Comparison of ENCODE assay signal across 9 cellular contexts in genomic region chr16:5633845-5634440, GRCh38.
DNase-seq lines count a peak whose midpoint lies in the region; TF ChIP-seq lines count a peak whose summit lies in the region.
"Had no signal": no experiment of that assay in that cellular context is flagged by ENCODE, and none has a peak within 500 bp of the region (broad histone marks: within the 10 kb centered on the region; RNA-seq: fewer than 3 reads in every experiment).

No MANE protein-coding gene starts in this region.

- H3K4me3 ChIP-seq in Loucy (ENCODE audit: low read length, poor library complexity, severe bottlenecking) = no peak overlapping the region
- no peak overlapping the region for H3K4me3 ChIP-seq in astrocyte of the spinal cord (ENCODE audit: low read depth, low read length)

- H3F3A ChIP-seq in Loucy (ENCODE audit: low read depth) = no peaks in the 10 kb centered on the region

- H2AFZ ChIP-seq in Loucy (ENCODE audit: low read length) = no peak overlapping the region

- no peaks in the 10 kb centered on the region for H3K27me3 ChIP-seq in Loucy (ENCODE audit: insufficient read depth, low read length, poor library complexity, severe bottlenecking)

- H3K9me2 ChIP-seq in Loucy (replicated peaks; ENCODE audit: low read depth, low read length) = no peaks in the 10 kb centered on the region

- in situ Hi-C loops in astrocyte of the spinal cord (cut with HindIII; ENCODE audit: low sequenced_read_pairs) = no loop called here

- intact Hi-C loops in posterior vena cava (cut with DNase I) = no loop called here

- no peak overlapping the region for H3K9ac ChIP-seq in Loucy (ENCODE audit: low read depth, low read length, poor library complexity, severe bottlenecking)

- DNase-seq in DMS 273 (lab: John Stamatoyannopoulos, UW; ENCODE audit: unreplicated experiment) = peak; percentile 63
- no peak for DNase-seq in DMS 273 treated with DMSO at 0.1 percent for 48 hours (lab: John Stamatoyannopoulos, UW)
- DNase-seq in astrocyte of the spinal cord (ENCODE audit: low read depth, low spot score) = peak; percentile 3
- DNase-seq in nephron progenitor cell = no peak
- no peak for DNase-seq in activated CD4-positive, alpha-beta T cell treated with anti-CD3 and anti-CD28 coated beads, Interleukin-2, amount 50 U/mL, for 1 hour
- DNase-seq in activated T-cell treated with anti-CD3 and anti-CD28 coated beads, Interleukin-2, amount 50 U/mL, for 1 hour = no peak
- DNase-seq in posterior vena cava (ENCODE audit: low spot score) = no peak
- DNase-seq: naive B cell had no signal

- H3K36me3 Mint-ChIP-seq in nephron progenitor cell (ENCODE audit: low read depth) = no peaks in the 10 kb centered on the region
- H3K36me3 Mint-ChIP-seq: naive B cell had no signal

- H3K4me2 ChIP-seq in Loucy (ENCODE audit: low read depth, low read length, poor library complexity, severe bottlenecking) = no peak overlapping the region

- no peaks in the 10 kb centered on the region for H3K79me2 ChIP-seq in Loucy (ENCODE audit: insufficient read depth, low read length)

- no peaks in the 10 kb centered on the region for H3K9me3 ChIP-seq in Loucy (ENCODE audit: insufficient read depth, low read depth, low read length)

- H3K9me3 Mint-ChIP-seq in nephron progenitor cell = no peaks in the 10 kb centered on the region

- H3K4me1 ChIP-seq in Loucy (ENCODE audit: insufficient read depth, low read length, poor library complexity, severe bottlenecking) = no peaks in the 10 kb centered on the region

- H3K4me1 Mint-ChIP-seq in nephron progenitor cell = no peaks in the 10 kb centered on the region
- H3K4me1 Mint-ChIP-seq: naive B cell had no signal

- peaks cover 27% of the 10 kb centered on the region for H3K27me3 Mint-ChIP-seq in nephron progenitor cell (ENCODE audit: low read depth, poor library complexity)
- H3K27me3 Mint-ChIP-seq: naive B cell had no signal

- no peak overlapping the region for H3K4me3 Mint-ChIP-seq in nephron progenitor cell
- H3K4me3 Mint-ChIP-seq: naive B cell had no signal

- no peaks in the 10 kb centered on the region for H3K36me3 ChIP-seq in Loucy (ENCODE audit: insufficient read depth, low read length)

- TF ChIP-seq CTCF in Loucy (conservative IDR thresholded peaks at IDR 0.05; ENCODE audit: low read length) (peak; percentile 42), astrocyte of the spinal cord (IDR thresholded peaks at IDR 0.05; ENCODE audit: low read depth, low read length) (peak; percentile 28), nephron progenitor cell (IDR thresholded peaks at IDR 0.05) (peak; percentile 69)

- H3K27ac Mint-ChIP-seq in nephron progenitor cell = no peak overlapping the region
- H3K27ac Mint-ChIP-seq: naive B cell had no signal

- no peaks in the 10 kb centered on the region for H4K20me1 ChIP-seq in Loucy (ENCODE audit: insufficient read depth, low read length, poor library complexity, severe bottlenecking)

Comparison
In these comparisons a context has a peak if more than half of its experiments do, and no peak if none do; other contexts are left out.
1. DNase-seq: peak in DMS 273 (single experiment) and astrocyte of the spinal cord (single experiment); none in DMS 273 treated with DMSO at 0.1 percent for 48 hours (single experiment), nephron progenitor cell (single experiment), activated CD4-positive, alpha-beta T cell treated with anti-CD3 and anti-CD28 coated beads, Interleukin-2, amount 50 U/mL, for 1 hour (single experiment), activated T-cell treated with anti-CD3 and anti-CD28 coated beads, Interleukin-2, amount 50 U/mL, for 1 hour (single experiment) and posterior vena cava (single experiment).
2. Peak in every context shown above with its lines, with median percentiles within 50 percentile points of each other: CTCF ChIP-seq.